Comparison of ENCODE assay signal across 2 cellular contexts in the genomic region with DNA sequence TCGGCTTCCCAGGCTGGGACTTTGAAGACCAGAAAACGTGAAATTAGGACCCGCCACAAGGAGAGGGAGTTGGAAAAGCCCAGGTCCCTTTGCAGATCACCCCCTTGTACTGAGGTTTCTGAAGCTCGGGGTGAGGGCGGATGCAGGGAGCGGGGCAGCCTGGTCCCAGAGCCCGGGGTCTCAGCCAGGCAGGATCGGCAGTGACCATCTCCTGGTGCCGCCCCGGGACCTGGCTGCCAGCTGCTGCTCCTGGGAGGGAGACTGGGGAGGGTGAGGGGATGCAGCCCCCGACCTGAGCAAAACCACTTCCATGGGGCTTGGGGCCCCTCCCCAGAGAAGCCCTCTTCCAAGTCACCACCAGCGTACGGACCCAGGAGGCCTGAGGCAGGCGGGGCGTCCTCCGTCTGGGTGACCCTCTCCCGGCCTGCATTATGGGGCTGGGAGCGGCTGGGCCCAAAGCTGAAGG.
TF ChIP-seq lines count a peak whose summit lies in the region.

No MANE protein-coding gene starts in this region.

TF ChIP-seq in SK-N-SH, 30 proteins besides CTCF, POLR2A, EP300 and RAD21:
- TF ChIP-seq SMC3 (IDR thresholded peaks at IDR 0.05; ENCODE audit: low read depth, low read length) (no peak), MEF2A (IDR thresholded peaks at IDR 0.05; ENCODE audit: borderline replicate concordance, low read depth) (no peak)
TF ChIP-seq in SK-N-SH: peak in this region for 0.

TF ChIP-seq in SK-N-SH treated with all-trans-retinoic acid at 6 μM for 48 hours, 23 proteins besides CTCF, POLR2A, EP300 and RAD21:
- TF ChIP-seq ZC3H10 (CRISPR knock-in tag; IDR thresholded peaks at IDR 0.05) (no peak), TCF4 (CRISPR knock-in tag; IDR thresholded peaks at IDR 0.05; ENCODE audit: borderline replicate concordance) (no peak), CSDC2 (CRISPR knock-in tag; IDR thresholded peaks at IDR 0.05) (no peak), PPARA (CRISPR knock-in tag; IDR thresholded peaks at IDR 0.05; ENCODE audit: borderline replicate concordance) (no peak), ZNF8 (CRISPR knock-in tag; IDR thresholded peaks at IDR 0.05) (no peak), RARB (CRISPR knock-in tag; IDR thresholded peaks at IDR 0.05) (no peak), ZFP30 (CRISPR knock-in tag; IDR thresholded peaks at IDR 0.05) (no peak), ZNF70 (CRISPR knock-in tag; IDR thresholded peaks at IDR 0.05) (no peak), BACH2 (CRISPR knock-in tag; IDR thresholded peaks at IDR 0.05; ENCODE audit: borderline replicate concordance) (no peak), TOX (CRISPR knock-in tag; IDR thresholded peaks at IDR 0.05; ENCODE audit: borderline replicate concordance) (no peak), GLIS3 (CRISPR knock-in tag; IDR thresholded peaks at IDR 0.05) (no peak), ZFP3 (CRISPR knock-in tag; IDR thresholded peaks at IDR 0.05) (no peak), ARNTL (CRISPR knock-in tag; IDR thresholded peaks at IDR 0.05; ENCODE audit: borderline replicate concordance, low read depth) (no peak)
- TF ChIP-seq, protein P1, sequence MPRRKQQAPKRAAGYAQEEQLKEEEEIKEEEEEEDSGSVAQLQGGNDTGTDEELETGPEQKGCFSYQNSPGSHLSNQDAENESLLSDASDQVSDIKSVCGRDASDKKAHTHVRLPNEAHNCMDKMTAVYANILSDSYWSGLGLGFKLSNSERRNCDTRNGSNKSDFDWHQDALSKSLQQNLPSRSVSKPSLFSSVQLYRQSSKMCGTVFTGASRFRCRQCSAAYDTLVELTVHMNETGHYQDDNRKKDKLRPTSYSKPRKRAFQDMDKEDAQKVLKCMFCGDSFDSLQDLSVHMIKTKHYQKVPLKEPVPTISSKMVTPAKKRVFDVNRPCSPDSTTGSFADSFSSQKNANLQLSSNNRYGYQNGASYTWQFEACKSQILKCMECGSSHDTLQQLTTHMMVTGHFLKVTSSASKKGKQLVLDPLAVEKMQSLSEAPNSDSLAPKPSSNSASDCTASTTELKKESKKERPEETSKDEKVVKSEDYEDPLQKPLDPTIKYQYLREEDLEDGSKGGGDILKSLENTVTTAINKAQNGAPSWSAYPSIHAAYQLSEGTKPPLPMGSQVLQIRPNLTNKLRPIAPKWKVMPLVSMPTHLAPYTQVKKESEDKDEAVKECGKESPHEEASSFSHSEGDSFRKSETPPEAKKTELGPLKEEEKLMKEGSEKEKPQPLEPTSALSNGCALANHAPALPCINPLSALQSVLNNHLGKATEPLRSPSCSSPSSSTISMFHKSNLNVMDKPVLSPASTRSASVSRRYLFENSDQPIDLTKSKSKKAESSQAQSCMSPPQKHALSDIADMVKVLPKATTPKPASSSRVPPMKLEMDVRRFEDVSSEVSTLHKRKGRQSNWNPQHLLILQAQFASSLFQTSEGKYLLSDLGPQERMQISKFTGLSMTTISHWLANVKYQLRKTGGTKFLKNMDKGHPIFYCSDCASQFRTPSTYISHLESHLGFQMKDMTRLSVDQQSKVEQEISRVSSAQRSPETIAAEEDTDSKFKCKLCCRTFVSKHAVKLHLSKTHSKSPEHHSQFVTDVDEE (CRISPR knock-in tag; IDR thresholded peaks at IDR 0.05): no peak
- TF ChIP-seq, protein P2, sequence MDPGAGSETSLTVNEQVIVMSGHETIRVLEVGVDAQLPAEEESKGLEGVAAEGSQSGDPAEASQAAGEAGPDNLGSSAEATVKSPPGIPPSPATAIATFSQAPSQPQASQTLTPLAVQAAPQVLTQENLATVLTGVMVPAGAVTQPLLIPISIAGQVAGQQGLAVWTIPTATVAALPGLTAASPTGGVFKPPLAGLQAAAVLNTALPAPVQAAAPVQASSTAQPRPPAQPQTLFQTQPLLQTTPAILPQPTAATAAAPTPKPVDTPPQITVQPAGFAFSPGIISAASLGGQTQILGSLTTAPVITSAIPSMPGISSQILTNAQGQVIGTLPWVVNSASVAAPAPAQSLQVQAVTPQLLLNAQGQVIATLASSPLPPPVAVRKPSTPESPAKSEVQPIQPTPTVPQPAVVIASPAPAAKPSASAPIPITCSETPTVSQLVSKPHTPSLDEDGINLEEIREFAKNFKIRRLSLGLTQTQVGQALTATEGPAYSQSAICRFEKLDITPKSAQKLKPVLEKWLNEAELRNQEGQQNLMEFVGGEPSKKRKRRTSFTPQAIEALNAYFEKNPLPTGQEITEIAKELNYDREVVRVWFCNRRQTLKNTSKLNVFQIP (CRISPR knock-in tag; IDR thresholded peaks at IDR 0.05; ENCODE audit: borderline replicate concordance, low read depth): no peak
- TF ChIP-seq, protein P3, sequence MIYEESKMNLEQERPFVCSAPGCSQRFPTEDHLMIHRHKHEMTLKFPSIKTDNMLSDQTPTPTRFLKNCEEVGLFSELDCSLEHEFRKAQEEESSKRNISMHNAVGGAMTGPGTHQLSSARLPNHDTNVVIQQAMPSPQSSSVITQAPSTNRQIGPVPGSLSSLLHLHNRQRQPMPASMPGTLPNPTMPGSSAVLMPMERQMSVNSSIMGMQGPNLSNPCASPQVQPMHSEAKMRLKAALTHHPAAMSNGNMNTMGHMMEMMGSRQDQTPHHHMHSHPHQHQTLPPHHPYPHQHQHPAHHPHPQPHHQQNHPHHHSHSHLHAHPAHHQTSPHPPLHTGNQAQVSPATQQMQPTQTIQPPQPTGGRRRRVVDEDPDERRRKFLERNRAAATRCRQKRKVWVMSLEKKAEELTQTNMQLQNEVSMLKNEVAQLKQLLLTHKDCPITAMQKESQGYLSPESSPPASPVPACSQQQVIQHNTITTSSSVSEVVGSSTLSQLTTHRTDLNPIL (CRISPR knock-in tag; IDR thresholded peaks at IDR 0.05; ENCODE audit: low read depth): no peak
- TF ChIP-seq, protein P4, sequence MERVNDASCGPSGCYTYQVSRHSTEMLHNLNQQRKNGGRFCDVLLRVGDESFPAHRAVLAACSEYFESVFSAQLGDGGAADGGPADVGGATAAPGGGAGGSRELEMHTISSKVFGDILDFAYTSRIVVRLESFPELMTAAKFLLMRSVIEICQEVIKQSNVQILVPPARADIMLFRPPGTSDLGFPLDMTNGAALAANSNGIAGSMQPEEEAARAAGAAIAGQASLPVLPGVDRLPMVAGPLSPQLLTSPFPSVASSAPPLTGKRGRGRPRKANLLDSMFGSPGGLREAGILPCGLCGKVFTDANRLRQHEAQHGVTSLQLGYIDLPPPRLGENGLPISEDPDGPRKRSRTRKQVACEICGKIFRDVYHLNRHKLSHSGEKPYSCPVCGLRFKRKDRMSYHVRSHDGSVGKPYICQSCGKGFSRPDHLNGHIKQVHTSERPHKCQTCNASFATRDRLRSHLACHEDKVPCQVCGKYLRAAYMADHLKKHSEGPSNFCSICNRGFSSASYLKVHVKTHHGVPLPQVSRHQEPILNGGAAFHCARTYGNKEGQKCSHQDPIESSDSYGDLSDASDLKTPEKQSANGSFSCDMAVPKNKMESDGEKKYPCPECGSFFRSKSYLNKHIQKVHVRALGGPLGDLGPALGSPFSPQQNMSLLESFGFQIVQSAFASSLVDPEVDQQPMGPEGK (CRISPR knock-in tag; IDR thresholded peaks at IDR 0.05; ENCODE audit: borderline replicate concordance): no peak
- TF ChIP-seq, protein P5, sequence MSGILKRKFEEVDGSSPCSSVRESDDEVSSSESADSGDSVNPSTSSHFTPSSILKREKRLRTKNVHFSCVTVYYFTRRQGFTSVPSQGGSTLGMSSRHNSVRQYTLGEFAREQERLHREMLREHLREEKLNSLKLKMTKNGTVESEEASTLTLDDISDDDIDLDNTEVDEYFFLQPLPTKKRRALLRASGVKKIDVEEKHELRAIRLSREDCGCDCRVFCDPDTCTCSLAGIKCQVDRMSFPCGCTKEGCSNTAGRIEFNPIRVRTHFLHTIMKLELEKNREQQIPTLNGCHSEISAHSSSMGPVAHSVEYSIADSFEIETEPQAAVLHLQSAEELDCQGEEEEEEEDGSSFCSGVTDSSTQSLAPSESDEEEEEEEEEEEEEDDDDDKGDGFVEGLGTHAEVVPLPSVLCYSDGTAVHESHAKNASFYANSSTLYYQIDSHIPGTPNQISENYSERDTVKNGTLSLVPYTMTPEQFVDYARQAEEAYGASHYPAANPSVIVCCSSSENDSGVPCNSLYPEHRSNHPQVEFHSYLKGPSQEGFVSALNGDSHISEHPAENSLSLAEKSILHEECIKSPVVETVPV (CRISPR knock-in tag; IDR thresholded peaks at IDR 0.05): no peak
TF ChIP-seq in SK-N-SH treated with all-trans-retinoic acid at 6 μM for 48 hours: peak in this region for 0.
